8 cellular contexts compared by ENCODE assay signal in genomic region chr3:94862703-94863102, GRCh38.
DNase-seq lines count a peak whose midpoint lies in the region; ATAC-seq, FAIRE-seq and TF ChIP-seq lines count a peak whose summit lies in the region.

No MANE protein-coding gene starts in this region.

- no peaks in the 10 kb centered on the region for H3K36me3 ChIP-seq in lower lobe of right lung

- ATAC-seq in lower lobe of right lung (no peak), sciatic nerve (no peak)

- peak; percentile 72 for DNase-seq in NCI-H82 (lab: John Stamatoyannopoulos, UW)
- DNase-seq in NCI-H82 treated with DMSO at 0.1 percent for 48 hours (lab: John Stamatoyannopoulos, UW; ENCODE audit: unreplicated experiment) = no peak
- peak; percentile 2 for DNase-seq in HTR-8/SVneo (ENCODE audit: insufficient read length, low spot score)
- peak; percentile 16 for DNase-seq in SW480 (ENCODE audit: low spot score)
- no peak for DNase-seq in lower lobe of right lung
- DNase-seq in sciatic nerve (ENCODE audit: low spot score) = no peak
- DNase-seq in stimulated activated CD4-positive, alpha-beta T cell treated with anti-CD3 and anti-CD28 coated beads, Interleukin-1b, Interleukin-23, amount 100 ng/mL, for 48 hours = no peak
- no peak for DNase-seq in CD1c-positive myeloid dendritic cell (ENCODE audit: extremely low spot score)

- FAIRE-seq in HTR-8/SVneo (lab: Jason Lieb, UNC) = no peak

- peaks cover 6% of the 10 kb centered on the region for H3K9me3 ChIP-seq in lower lobe of right lung

- intact Hi-C loops in lower lobe of right lung (cut with DNase I) (no loop called here), sciatic nerve (cut with DNase I) (no loop called here)

- H3K4me3 ChIP-seq in lower lobe of right lung = no peak overlapping the region

- TF ChIP-seq CTCF in lower lobe of right lung (IDR thresholded peaks at IDR 0.05) = peak; percentile 47

- no peak overlapping the region for H3K27ac ChIP-seq in lower lobe of right lung

- H3K4me1 ChIP-seq in lower lobe of right lung = no peaks in the 10 kb centered on the region

- H3K27me3 ChIP-seq in lower lobe of right lung (ENCODE audit: low read depth) = no peaks in the 10 kb centered on the region

Comparison
In these comparisons a context has a peak if more than half of its experiments do, and no peak if none do; other contexts are left out.
1. DNase-seq: peak in NCI-H82 (single experiment), HTR-8/SVneo (single experiment) and SW480 (single experiment); none in NCI-H82 treated with DMSO at 0.1 percent for 48 hours (single experiment), lower lobe of right lung (single experiment), sciatic nerve (single experiment), stimulated activated CD4-positive, alpha-beta T cell treated with anti-CD3 and anti-CD28 coated beads, Interleukin-1b, Interleukin-23, amount 100 ng/mL, for 48 hours (single experiment) and CD1c-positive myeloid dendritic cell (single experiment).